ENCODE assay signal across 8 cellular contexts in genomic region chr6:12013368-12013617, GRCh38. TPM values are rescaled to one million over a fixed set of nuclear protein-coding genes. Genes with fewer than 3 reads are reported as not detected.
DNase-seq lines count a peak whose midpoint lies in the region; ATAC-seq, FAIRE-seq and TF ChIP-seq lines count a peak whose summit lies in the region.

No MANE protein-coding gene starts in this region.

- DNase-seq in activated CD8-positive, alpha-beta memory T cell treated with anti-CD3 and anti-CD28 coated beads, Interleukin-2, amount 10 ng/mL, durations not matched to agents 7 days and 5 days, result no peak
- DNase-seq in activated CD8-positive, alpha-beta memory T cell treated with anti-CD3 and anti-CD28 coated beads, Interleukin-2, amount 50 U/mL, for 4 hours, result no peak
- DNase-seq in adrenal gland (no peak), HepG2 (ENCODE audit: low spot score) (no peak), thyroid gland (no peak), GM20000 (ENCODE audit: low spot score) (no peak), hypothalamus (lab: John Stamatoyannopoulos, UW) (no peak)

- H3K4me3 ChIP-seq in adrenal gland (peak overlapping the region in 3 of 4 donors; percentile 72 to 76 (median 75)), HepG2 (replicated peaks in 1 of 3; ENCODE audit: insufficient read depth in 1 of 3, low read depth in 2 of 3, low read length in 3 of 3) (peak overlapping the region; percentile 90 to 93 (median 91)), thyroid gland (replicated peaks in 1 of 3) (peak overlapping the region; percentile 48 to 83 (median 67))

- no peaks in the 10 kb centered on the region for H3K27me3 Mint-ChIP-seq in activated CD8-positive, alpha-beta memory T cell treated with anti-CD3 and anti-CD28 coated beads, Interleukin-2, amount 10 ng/mL, durations not matched to agents 7 days and 5 days

- H3K4me3 Mint-ChIP-seq in activated CD8-positive, alpha-beta memory T cell treated with anti-CD3 and anti-CD28 coated beads, Interleukin-2, amount 10 ng/mL, durations not matched to agents 7 days and 5 days, result peak overlapping the region; percentile 80

- WGBS in adrenal gland, 4 donors, result 0 to 3% (median 1%) methylated on average over 8 of the region's 8 CpGs
- 13% methylated on average over 8 of the region's 8 CpGs for WGBS in HepG2 (ENCODE audit: low lambda C conversion rate)
- WGBS in thyroid gland, 2 donors, result 3 to 4% methylated on average over 8 of the region's 8 CpGs

- H3K9ac ChIP-seq in HepG2 (ENCODE audit: insufficient read depth, low read depth, low read length), result peak overlapping the region; percentile 84

- peak overlapping the region; percentile 77 for H3K4me2 ChIP-seq in HepG2 (ENCODE audit: low read depth, low read length)

- peaks cover 17% of the 10 kb centered on the region for H4K20me1 ChIP-seq in HepG2 (ENCODE audit: insufficient read depth, low read length)

- TF ChIP-seq CTCF in adrenal gland (IDR thresholded peaks at IDR 0.05) (no peak), HepG2 (CRISPR knock-in tag; IDR thresholded peaks at IDR 0.05) (no peak), thyroid gland (IDR thresholded peaks at IDR 0.05) (no peak), GM20000 (IDR thresholded peaks at IDR 0.05; ENCODE audit: extremely low read depth, missing control alignments) (no peak)

- H3K4me1 ChIP-seq in adrenal gland (replicated peaks in 1 of 2) (peaks cover 16 to 22% of the 10 kb centered on the region in 2 donors), HepG2 (ENCODE audit: insufficient read depth, low read length) (peaks cover 19% of the 10 kb centered on the region), thyroid gland (peaks cover 23% of the 10 kb centered on the region in 2 donors)

- TF ChIP-seq POLR2A in adrenal gland (IDR thresholded peaks at IDR 0.05) (no peak), HepG2 (IDR thresholded peaks at IDR 0.05; ENCODE audit: insufficient read depth in 1 of 2, low read depth in 2 of 2, low read length in 2 of 2) (no peak), thyroid gland (IDR thresholded peaks at IDR 0.05) (no peak)

- peaks cover 36% of the 10 kb centered on the region for H3K79me2 ChIP-seq in HepG2 (ENCODE audit: insufficient read depth, low read length)

- FAIRE-seq in HepG2 (lab: Jason Lieb, UNC), result no peak

- ATAC-seq in activated CD8-positive, alpha-beta memory T cell treated with anti-CD3 and anti-CD28 coated beads, Interleukin-2, amount 10 ng/mL, durations not matched to agents 7 days and 5 days, result no peak
- peak; percentile 0; the same call in 1 of the 3 replicates for ATAC-seq in HepG2
- no peak for ATAC-seq in GM21360 (IDR thresholded peaks at IDR 0.05; ENCODE audit: unreplicated experiment)

- H3K9me3 ChIP-seq in adrenal gland (replicated peaks in 1 of 3) (no peaks in the 10 kb centered on the region), HepG2 (ENCODE audit: low read length) (no peaks in the 10 kb centered on the region), thyroid gland (no peaks in the 10 kb centered on the region)

- H3K27ac Mint-ChIP-seq in activated CD8-positive, alpha-beta memory T cell treated with anti-CD3 and anti-CD28 coated beads, Interleukin-2, amount 10 ng/mL, durations not matched to agents 7 days and 5 days, result peak overlapping the region; percentile 86

- no TSS peak for BruUV-seq in HepG2 (replicated peaks; lab: Mats Ljungman, UMichigan)

- POLR2A ChIA-PET in HepG2 (lab: Yijun Ruan, JAX), result interaction anchor here (1.0 kb wide), 1 partner anchor 12 kb away, joined by 6 read pairs; no protein-coding TSS in a partner anchor

- H3K9me3 Mint-ChIP-seq in activated CD8-positive, alpha-beta memory T cell treated with anti-CD3 and anti-CD28 coated beads, Interleukin-2, amount 10 ng/mL, durations not matched to agents 7 days and 5 days (ENCODE audit: low read depth), result peaks cover 4% of the 10 kb centered on the region

- TF ChIP-seq RAD21 in HepG2 (CRISPR knock-in tag; IDR thresholded peaks at IDR 0.05), result no peak

- H3K27ac ChIP-seq in adrenal gland (peak overlapping the region in 4 of 5 donors; percentile 63 to 99 (median 95)), HepG2 (ENCODE audit: extremely low read length, insufficient read depth, low read length) (peak overlapping the region; percentile 69), thyroid gland (peak overlapping the region in 1 of 3 donors; percentile 94)

- CTCF ChIA-PET in activated CD8-positive, alpha-beta memory T cell treated with anti-CD3 and anti-CD28 coated beads, Interleukin-2, amount 10 ng/mL, durations not matched to agents 7 days and 5 days (lab: Charles Lee), result interaction anchor here (1.0 to 1.8 kb wide), 3 partner anchors 21 to 45 kb away, joined by 3 to 5 read pairs (median 3); no protein-coding TSS in a partner anchor
- CTCF ChIA-PET in HepG2 (lab: Yijun Ruan, JAX; ENCODE audit: low intra/inter-chr PET ratio, low total read pairs), result no interaction called here

- no peak overlapping the region for H2AFZ ChIP-seq in HepG2 (ENCODE audit: low read length)

- H3K36me3 Mint-ChIP-seq in activated CD8-positive, alpha-beta memory T cell treated with anti-CD3 and anti-CD28 coated beads, Interleukin-2, amount 10 ng/mL, durations not matched to agents 7 days and 5 days, result peaks cover 43% of the 10 kb centered on the region

- intact Hi-C loops in adrenal gland (cut with DNase I) (loop anchor here in 1 of 2 donors (10.0 kb wide), 1 partner anchor 308 kb away; no protein-coding TSS in a partner anchor), HepG2 (cut with micrococcal nuclease; ENCODE audit: unreplicated experiment) (loop anchor here (10.0 kb wide), 1 partner anchor 478 kb away; the partner anchor contains the start of gene TMEM170B), thyroid gland (cut with DNase I) (no loop called here)

- in situ Hi-C loops in HepG2 (cut with HindIII; ENCODE audit: extremely low pct_ligation_motif_present, low pct_unique_long_range_greater_than_20kb), result no loop called here

- H3K36me3 ChIP-seq in adrenal gland (replicated peaks in 1 of 2) (no peaks in the 10 kb centered on the region), HepG2 (replicated peaks in 1 of 2; ENCODE audit: control insufficient read depth in 1 of 2, insufficient read depth in 2 of 2, low read length in 2 of 2) (peaks cover 4 to 11% of the 10 kb centered on the region in 2 experiments; a peak in 4 of 5 replicates), thyroid gland (peaks cover 5% of the 10 kb centered on the region in 2 donors)

- no peaks in the 10 kb centered on the region for H3K27me3 ChIP-seq in adrenal gland
- no peaks in the 10 kb centered on the region; a peak in 1 of 5 replicates for H3K27me3 ChIP-seq in HepG2 (ENCODE audit: control insufficient read depth in 1 of 2, insufficient read depth in 2 of 2, low read length in 2 of 2)
- no peaks in the 10 kb centered on the region for H3K27me3 ChIP-seq in thyroid gland

- TF ChIP-seq EP300 in HepG2 (IDR thresholded peaks at IDR 0.05; ENCODE audit: low read depth in 2 of 2, low read length in 2 of 2) (no peak), HepG2 (CRISPR knock-in tag; IDR thresholded peaks at IDR 0.05; ENCODE audit: borderline replicate concordance) (no peak)

- H3K4me1 Mint-ChIP-seq in activated CD8-positive, alpha-beta memory T cell treated with anti-CD3 and anti-CD28 coated beads, Interleukin-2, amount 10 ng/mL, durations not matched to agents 7 days and 5 days, result peaks cover 42% of the 10 kb centered on the region

TF ChIP-seq in HepG2, 621 proteins besides CTCF, POLR2A, EP300 and RAD21 (continues in another document):
- 0 out of 2 replicates have a peak, but pooled peaks have one; percentile 2 for TF ChIP-seq ZNF335 (CRISPR knock-in tag; IDR thresholded peaks at IDR 0.05)
- TF ChIP-seq ZBTB42 (CRISPR knock-in tag; IDR thresholded peaks at IDR 0.05), result 0 out of 2 replicates have a peak, but pooled peaks have one; percentile 1
- 0 out of 2 replicates have a peak, but pooled peaks have one; percentile 8 for TF ChIP-seq KLF11 (CRISPR knock-in tag; IDR thresholded peaks at IDR 0.05)
- TF ChIP-seq PITX1 (CRISPR knock-in tag; IDR thresholded peaks at IDR 0.05), result no peak
- TF ChIP-seq, protein P1, sequence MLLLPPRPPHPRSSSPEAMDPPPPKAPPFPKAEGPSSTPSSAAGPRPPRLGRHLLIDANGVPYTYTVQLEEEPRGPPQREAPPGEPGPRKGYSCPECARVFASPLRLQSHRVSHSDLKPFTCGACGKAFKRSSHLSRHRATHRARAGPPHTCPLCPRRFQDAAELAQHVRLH (CRISPR knock-in tag; IDR thresholded peaks at IDR 0.05; ENCODE audit: borderline replicate concordance, low read depth), result 0 out of 2 replicates have a peak, but pooled peaks have one; percentile 1
- TF ChIP-seq TEAD3 (CRISPR knock-in tag; optimal IDR thresholded peaks at IDR 0.05; ENCODE audit: borderline replicate concordance), result peak; percentile 0

RNA-seq across cellular contexts. Expression of gene HIVEP1, which starts 1.2 kb away (rescaled TPM):
- total RNA-seq in activated CD8-positive, alpha-beta memory T cell treated with anti-CD3 and anti-CD28 coated beads, Interleukin-2, amount 10 ng/mL, durations not matched to agents 7 days and 5 days, result 10 to 100 TPM; 31.1 to 42.0 TPM
- total RNA-seq in adrenal gland, result 10 to 100 TPM in 7 of 8 donors, 1 to 10 TPM in 1; 8.3 to 22.3 (median 12.8) TPM
- 1 to 10 TPM; 3.6 to 9.6 (median 4.5) TPM for polyA plus RNA-seq in adrenal gland
- total RNA-seq in HepG2 (2016; rRNA removed; fragmentation: Illumina TruSeq; extraction: Trizol), result 7.4 and 11.1 TPM in 2 replicates
- 1.6 and 2.1 TPM in 2 replicates for total RNA-seq in HepG2 (2016; cell fraction: cytosol; rRNA removed; fragmentation: Illumina TruSeq; extraction: Trizol; ENCODE audit: low read depth)
- total RNA-seq in HepG2 (2016; cell fraction: insoluble cytoplasmic fraction; rRNA removed; fragmentation: Illumina TruSeq; extraction: Trizol), result 7.9 and 9.1 TPM in 2 replicates
- 4.1 and 4.8 TPM in 2 replicates for total RNA-seq in HepG2 (2016; cell fraction: membrane; rRNA removed; fragmentation: Illumina TruSeq; extraction: Trizol)
- total RNA-seq in HepG2 (2016; cell fraction: nucleus; rRNA removed; fragmentation: Illumina TruSeq; extraction: Trizol), result 20.1 and 25.7 TPM in 2 replicates
- 9.9 and 10.9 TPM in 2 replicates for polyA plus RNA-seq in HepG2 (2011; rRNA removed)
- 8.4 and 8.9 TPM in 2 replicates for polyA plus RNA-seq in HepG2 (2011; cell fraction: cytosol; rRNA removed)
- polyA plus RNA-seq in HepG2 (2011; cell fraction: nucleus; rRNA removed), result 15.8 and 16.8 TPM in 2 replicates
- polyA plus RNA-seq in HepG2 (2012), result 7.8 and 9.0 TPM in 2 replicates
- polyA plus RNA-seq in HepG2 (2016; cell fraction: cytosol; fragmentation: Illumina TruSeq; extraction: Trizol; ENCODE audit: low read depth), result 0.77 and 1.1 TPM in 2 replicates
- 6.8 and 7.6 TPM in 2 replicates for polyA plus RNA-seq in HepG2 (2016; cell fraction: insoluble cytoplasmic fraction; fragmentation: Illumina TruSeq; extraction: Trizol; ENCODE audit: low read depth)
- polyA plus RNA-seq in HepG2 (2016; cell fraction: membrane; fragmentation: Illumina TruSeq; extraction: Trizol; ENCODE audit: low read depth), result 1.6 and 1.7 TPM in 2 replicates
- 13.9 and 14.0 TPM in 2 replicates for polyA plus RNA-seq in HepG2 (2016; cell fraction: nucleus; fragmentation: Illumina TruSeq; extraction: Trizol; ENCODE audit: insufficient read depth, low read depth)
- 28.2 and 31.3 TPM in 2 replicates for polyA minus RNA-seq in HepG2 (2011; rRNA and poly(A)+ RNA removed; ENCODE audit: low replicate concordance)
- polyA minus RNA-seq in HepG2 (2011; cell fraction: cytosol; rRNA and poly(A)+ RNA removed), result 11.1 and 13.6 TPM in 2 replicates
- 69.6 and 70.4 TPM in 2 replicates for polyA minus RNA-seq in HepG2 (2011; cell fraction: nucleus; rRNA and poly(A)+ RNA removed)
- total RNA-seq in thyroid gland, result 10 to 100 TPM; 17.4 to 35.1 (median 29.0) TPM
